8 cellular contexts compared by ENCODE assay signal in the genomic region with DNA sequence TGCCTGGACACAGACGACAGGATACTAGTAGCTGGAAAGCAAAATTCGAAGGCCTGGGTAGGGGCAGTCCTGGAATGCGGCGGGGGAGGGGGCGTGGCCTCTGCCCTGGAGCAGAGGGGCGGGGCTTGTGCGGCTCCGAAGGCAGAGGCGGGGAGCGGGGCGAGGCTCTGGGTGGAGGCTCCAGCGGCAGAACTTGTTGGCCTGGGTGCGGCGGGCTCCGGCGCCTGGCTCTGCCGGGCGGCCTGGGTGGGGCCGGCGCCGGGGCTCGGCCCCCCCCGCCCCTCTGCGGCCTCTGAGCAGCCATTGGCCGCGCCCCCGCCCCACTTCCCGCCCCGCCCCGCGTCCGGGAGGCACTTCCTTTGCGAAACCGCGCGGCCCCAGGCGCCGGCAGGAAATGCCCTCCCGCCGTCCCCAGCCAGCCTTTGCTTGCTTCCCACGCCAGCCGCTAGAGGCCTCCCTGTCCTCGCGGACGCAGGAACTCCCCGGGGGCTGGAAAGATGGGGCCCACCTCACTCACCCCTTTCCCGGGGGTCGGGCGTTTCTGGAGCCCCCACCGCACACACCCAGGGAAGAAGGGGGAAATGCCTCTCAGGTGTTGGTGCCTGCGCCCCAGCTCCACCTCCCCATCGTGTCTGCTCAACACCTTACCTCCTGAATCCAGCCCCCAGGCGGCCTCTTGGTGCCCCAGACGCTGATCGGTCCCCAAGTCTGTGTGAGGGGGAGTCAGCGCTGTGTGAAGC. TPM values are rescaled to one million over a fixed set of nuclear protein-coding genes. Genes with fewer than 3 reads are reported as not detected.
DNase-seq lines count a peak whose midpoint lies in the region; ATAC-seq and TF ChIP-seq lines count a peak whose summit lies in the region.

No MANE protein-coding gene starts in this region.

- peak overlapping the region; percentile 92 to 99 for H3K27ac ChIP-seq in prostate gland

- WGBS in prostate gland, result 1% methylated on average over 54 of the region's 56 CpGs

- H3K9me3 ChIP-seq in prostate gland, result no peaks in the 10 kb centered on the region

- peak overlapping the region; percentile 27 to 35 for H3K4me3 ChIP-seq in prostate gland

- intact Hi-C loops in left cardiac atrium (cut with DNase I) (loop anchor here in 1 of 2 donors (5.0 kb wide), 1 partner anchor 61 kb away; no protein-coding TSS in a partner anchor), prostate gland (cut with DNase I) (loop anchor here (2.0 to 5.0 kb wide), 3 partner anchors 46 to 160 kb away; no protein-coding TSS in a partner anchor)

- no peaks in the 10 kb centered on the region for H3K27me3 ChIP-seq in prostate gland (replicated peaks; ENCODE audit: insufficient read depth)

- peak; percentile 50 for TF ChIP-seq POLR2A in GM15510 (IDR thresholded peaks at IDR 0.05; ENCODE audit: borderline replicate concordance, extremely low read depth, insufficient read length)
- TF ChIP-seq POLR2A in prostate gland (IDR thresholded peaks at IDR 0.05), result peak; percentile 11

- H3K4me1 ChIP-seq in prostate gland (replicated peaks), result peaks cover 25% of the 10 kb centered on the region

- H3K36me3 ChIP-seq in prostate gland, result peaks cover 7 to 24% of the 10 kb centered on the region in 2 donors

- ATAC-seq in HG02884 (IDR thresholded peaks at IDR 0.05; ENCODE audit: unreplicated experiment), result peak; percentile 82
- peak; percentile 88 to 92 for ATAC-seq in left cardiac atrium

- peak; percentile 92 for DNase-seq in NCI-H146 (lab: John Stamatoyannopoulos, UW)
- DNase-seq in T follicular helper cell (ENCODE audit: low read depth), result peak; percentile 75
- DNase-seq in amniotic epithelial cell (ENCODE audit: low read depth), result peak; percentile 89
- peak; percentile 98 for DNase-seq in left cardiac atrium
- DNase-seq in prostate gland (ENCODE audit: low spot score), result peak; percentile 96
- DNase-seq in ureter (ENCODE audit: low spot score), result peak; percentile 98

- TF ChIP-seq CTCF in prostate gland (IDR thresholded peaks at IDR 0.05), result peak; percentile 51 to 91 (median 83)

RNA-seq across cellular contexts. Expression of a gene that starts 6.7 kb away (rescaled TPM):
- 100 to 1,000 TPM; 101 to 106 TPM for total RNA-seq in left cardiac atrium
- total RNA-seq in prostate gland, result 100 to 1,000 TPM; 145 to 180 TPM
- total RNA-seq in ureter, result 153 TPM

RNA-seq across cellular contexts. Expression of a gene that starts 12.5 kb away (rescaled TPM):
- not detected for total RNA-seq in left cardiac atrium
- total RNA-seq in prostate gland, result under 1 TPM in 1 of 2 donors, not detected in 1; 0.09 TPM
- not detected for total RNA-seq in ureter

RNA-seq across cellular contexts. Expression of a gene that starts 24.3 kb away (rescaled TPM):
- total RNA-seq in left cardiac atrium, result 10 to 100 TPM in 1 of 2 donors, 1 to 10 TPM in 1; 8.5 to 16.1 TPM
- total RNA-seq in prostate gland, result 10 to 100 TPM; 10.8 to 11.4 TPM
- 16.5 TPM for total RNA-seq in ureter

RNA-seq across cellular contexts. Expression of a gene that starts 49.7 kb away (rescaled TPM):
- total RNA-seq in left cardiac atrium (not detected), prostate gland (1 to 10 TPM in 1 of 2 donors, not detected in 1; 2.0 TPM), ureter (not detected)

Comparison
In these comparisons a context has a peak if more than half of its experiments do, and no peak if none do; other contexts are left out.
1. Peak in every context shown above with its lines: DNase-seq, ATAC-seq, H3K4me3 ChIP-seq and H3K27ac ChIP-seq.